Comparison of ENCODE assay signal across 1 cellular context in the genomic region with DNA sequence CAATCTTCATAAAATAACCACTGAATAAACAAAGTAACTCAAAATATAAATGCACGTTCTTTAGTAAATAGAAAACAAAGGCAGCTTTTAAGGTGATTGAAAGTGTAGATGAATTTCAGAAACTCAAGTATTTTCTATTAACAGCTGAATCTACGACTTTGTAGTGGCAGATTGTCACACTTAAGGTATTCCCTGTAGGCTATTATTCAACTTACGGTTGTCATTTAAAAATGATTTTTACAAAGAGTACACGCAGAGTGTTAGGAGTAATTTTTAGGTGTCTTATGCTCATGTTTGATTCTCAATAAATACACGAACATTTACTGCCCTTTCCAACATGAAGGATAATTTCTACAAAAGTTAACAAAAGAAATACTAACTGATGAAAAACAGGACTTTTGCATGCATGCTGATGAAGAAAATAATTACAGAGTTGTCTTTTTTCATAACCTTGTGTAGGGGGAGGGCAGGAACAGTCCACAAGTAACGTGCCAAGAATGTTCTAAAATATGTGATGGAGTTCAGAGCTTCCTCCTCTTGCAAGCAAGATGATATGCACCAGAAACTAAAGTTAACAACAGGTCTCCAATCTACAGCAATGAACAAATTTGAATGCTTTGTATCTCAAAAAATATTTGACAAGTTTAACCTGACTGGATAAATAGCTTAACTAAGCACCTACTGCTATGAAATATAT.
TF ChIP-seq lines count a peak whose summit lies in the region.

No MANE protein-coding gene starts in this region.

TF ChIP-seq in endothelial cell of umbilical vein, 7 proteins besides CTCF, POLR2A, EP300 and RAD21:
- TF ChIP-seq EZH2 (IDR thresholded peaks at IDR 0.05; ENCODE audit: borderline replicate concordance, low read depth, low read length, severe bottlenecking) (no peak), MYC (IDR thresholded peaks at IDR 0.05; ENCODE audit: low read depth, low read length) (no peak)
